11 cellular contexts compared by ENCODE assay signal in genomic region chr17:83179378-83179777, GRCh38.
A peak's percentile ranks its signal among the peaks of the same experiment; 100 is the strongest.
DNase-seq lines count a peak whose midpoint lies in the region; ATAC-seq and TF ChIP-seq lines count a peak whose summit lies in the region.
"Had no signal": no experiment of that assay in that cellular context is flagged by ENCODE, and none has a peak within 500 bp of the region (broad histone marks: within the 10 kb centered on the region; RNA-seq: fewer than 3 reads in every experiment).

No MANE protein-coding gene starts in this region.

- no peak overlapping the region for H3K27ac ChIP-seq in right cardiac atrium (ENCODE audit: low read length)

- H3K9me3 ChIP-seq in right cardiac atrium (ENCODE audit: control insufficient read depth, low read length) = no peaks in the 10 kb centered on the region

- DNase-seq in Right ventricle myocardium inferior (ENCODE audit: missing footprints) (peak; percentile 41), right cardiac atrium (no peak), cerebellar cortex (ENCODE audit: low spot score) (peak; percentile 57), mesothelial cell of epicardium (ENCODE audit: low spot score in 2 of 2, unreplicated experiment in 2 of 2) (peak in 1 of 2 experiments; percentile 34), ureter (ENCODE audit: low spot score) (peak; percentile 36), inferior parietal cortex (ENCODE audit: extremely low spot score) (no peak), kidney tubule cell (ENCODE audit: low spot score) (no peak)
- DNase-seq: activated CD4-positive, alpha-beta T cell treated with anti-CD3 and anti-CD28 coated beads for 36 hours; NCI-H1930 had no signal

- no peak overlapping the region for H3K4me3 Mint-ChIP-seq in mesothelial cell of epicardium
- H3K4me3 Mint-ChIP-seq: activated CD4-positive, alpha-beta T cell treated with anti-CD3 and anti-CD28 coated beads for 36 hours; stimulated activated memory B cell treated with anti-CD40 and anti-IgM and Interleukin-4, amounts not matched to agents 10 μg/mL and 1 μg/mL and 100 μg/mL, for 72 hours had no signal

- H3K27me3 Mint-ChIP-seq in mesothelial cell of epicardium (ENCODE audit: low read depth) = no peaks in the 10 kb centered on the region
- H3K27me3 Mint-ChIP-seq: activated CD4-positive, alpha-beta T cell treated with anti-CD3 and anti-CD28 coated beads for 36 hours had no signal

- 73% methylated on average over 12 of the region's 12 CpGs for WGBS in right cardiac atrium

- peaks cover 5% of the 10 kb centered on the region for H3K4me1 ChIP-seq in right cardiac atrium (ENCODE audit: control insufficient read depth, insufficient read depth, low read length)

- TF ChIP-seq CTCF in mesothelial cell of epicardium (IDR thresholded peaks at IDR 0.05; ENCODE audit: unreplicated experiment) = no peak

- peaks cover 38% of the 10 kb centered on the region for H3K4me1 Mint-ChIP-seq in mesothelial cell of epicardium
- H3K4me1 Mint-ChIP-seq: activated CD4-positive, alpha-beta T cell treated with anti-CD3 and anti-CD28 coated beads for 36 hours had no signal

- no peak overlapping the region for H3K4me3 ChIP-seq in right cardiac atrium (ENCODE audit: low read length)

- no peaks in the 10 kb centered on the region for H3K27me3 ChIP-seq in right cardiac atrium (ENCODE audit: control insufficient read depth, insufficient read depth)

- intact Hi-C loops in Right ventricle myocardium inferior (cut with DNase I) = no loop called here
- intact Hi-C loops in right cardiac atrium (cut with DNase I) = no loop called here

- ATAC-seq in Right ventricle myocardium inferior = no peak
- no peak for ATAC-seq in right cardiac atrium
- ATAC-seq in GM21723 (IDR thresholded peaks at IDR 0.05; ENCODE audit: unreplicated experiment) = no peak
- ATAC-seq: activated CD4-positive, alpha-beta T cell treated with anti-CD3 and anti-CD28 coated beads for 36 hours; stimulated activated memory B cell treated with anti-CD40 and anti-IgM and Interleukin-4, amounts not matched to agents 10 μg/mL and 1 μg/mL and 100 μg/mL, for 72 hours had no signal

- no peaks in the 10 kb centered on the region for H3K36me3 Mint-ChIP-seq in mesothelial cell of epicardium
- H3K36me3 Mint-ChIP-seq: stimulated activated memory B cell treated with anti-CD40 and anti-IgM and Interleukin-4, amounts not matched to agents 10 μg/mL and 1 μg/mL and 100 μg/mL, for 72 hours had no signal

- H3K9me3 Mint-ChIP-seq in mesothelial cell of epicardium = no peaks in the 10 kb centered on the region
- H3K9me3 Mint-ChIP-seq: stimulated activated memory B cell treated with anti-CD40 and anti-IgM and Interleukin-4, amounts not matched to agents 10 μg/mL and 1 μg/mL and 100 μg/mL, for 72 hours had no signal

- H3K27ac Mint-ChIP-seq in mesothelial cell of epicardium = peak overlapping the region; percentile 16
- H3K27ac Mint-ChIP-seq: activated CD4-positive, alpha-beta T cell treated with anti-CD3 and anti-CD28 coated beads for 36 hours; stimulated activated memory B cell treated with anti-CD40 and anti-IgM and Interleukin-4, amounts not matched to agents 10 μg/mL and 1 μg/mL and 100 μg/mL, for 72 hours had no signal

Comparison
In these comparisons a context has a peak if more than half of its experiments do, and no peak if none do; other contexts are left out.
1. DNase-seq: peak in Right ventricle myocardium inferior (single experiment), cerebellar cortex (single experiment) and ureter (single experiment); none in right cardiac atrium (0 of 3), inferior parietal cortex (single experiment) and kidney tubule cell (single experiment).